In the genomic region with DNA sequence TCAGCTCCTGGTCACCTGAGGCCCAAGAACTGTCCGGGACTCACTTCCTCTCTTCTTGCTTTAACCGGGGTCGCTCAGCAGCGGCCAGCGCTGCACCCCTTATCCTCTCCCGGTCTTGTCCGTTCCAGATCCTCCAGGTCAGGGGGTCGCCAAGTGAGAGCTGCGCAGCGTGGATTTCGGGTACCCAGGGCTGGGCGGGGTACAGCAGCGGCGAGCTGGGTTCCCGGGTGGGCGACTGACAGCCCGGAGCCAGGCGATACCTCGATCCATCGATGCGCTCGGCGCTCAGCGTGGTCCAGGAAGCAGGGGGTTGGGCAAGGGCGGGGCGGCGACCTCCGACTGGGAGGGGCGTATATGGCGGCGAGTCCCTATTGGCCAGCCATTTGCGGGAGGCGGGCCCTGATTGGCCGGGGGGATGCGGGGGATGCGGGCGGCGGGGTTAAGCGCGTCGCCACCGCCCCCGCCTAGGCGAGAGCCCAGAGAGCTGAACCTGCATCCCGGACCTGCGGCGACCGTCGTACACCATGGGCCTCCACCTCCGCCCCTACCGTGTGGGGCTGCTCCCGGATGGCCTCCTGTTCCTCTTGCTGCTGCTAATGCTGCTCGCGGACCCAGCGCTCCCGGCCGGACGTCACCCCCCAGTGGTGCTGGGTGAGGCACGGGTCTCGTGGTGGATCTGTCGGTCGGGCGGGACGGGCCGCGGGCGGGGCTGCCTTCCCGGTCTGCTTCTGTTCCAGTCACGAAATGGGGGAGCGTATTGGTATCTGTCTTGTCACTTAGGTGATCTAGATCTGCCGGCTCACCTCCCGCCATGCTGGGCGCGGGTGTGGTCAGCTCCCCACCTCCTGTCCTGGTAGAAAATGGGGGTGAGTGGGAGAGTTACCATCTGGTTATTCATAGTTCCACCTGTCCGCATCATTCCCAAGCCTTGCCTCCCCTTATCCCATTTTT, we compare ENCODE assay signal across 1 cellular context.
TF ChIP-seq lines count a peak whose summit lies in the region.

PLA2G15 (plus strand) TSS at position 471 of the 951 bp plus-strand sequence; CDS start at position 525, 54 bp downstream.

TF ChIP-seq in GM12878, 131 proteins besides CTCF, POLR2A, EP300 and RAD21 (continued from another document and continues in another):
- TF ChIP-seq ETV6 (conservative IDR thresholded peaks at IDR 0.05 in 1 of 2, IDR thresholded peaks at IDR 0.05 in 1 of 2; ENCODE audit: borderline replicate concordance in 1 of 2, low read depth in 1 of 2) (no peak), FOXK2 (IDR thresholded peaks at IDR 0.05) (no peak), RAD51 (IDR thresholded peaks at IDR 0.05) (no peak), FOXM1 (IDR thresholded peaks at IDR 0.05; ENCODE audit: low read depth, low read length) (no peak), RELA (IDR thresholded peaks at IDR 0.05; ENCODE audit: borderline replicate concordance, partially characterized antibody) (peak; percentile 11), MYB (IDR thresholded peaks at IDR 0.05; ENCODE audit: borderline replicate concordance, low read depth, low read length) (no peak), SREBF1 (IDR thresholded peaks at IDR 0.05; ENCODE audit: low read length) (no peak), BHLHE40 (IDR thresholded peaks at IDR 0.05; ENCODE audit: borderline replicate concordance in 1 of 2, low read depth in 2 of 2, low read length in 1 of 2) (peak in 1 of 2 experiments; percentile 73; a peak in 3 of 4 replicates), ZNF217 (IDR thresholded peaks at IDR 0.05) (no peak), SMAD1 (IDR thresholded peaks at IDR 0.05; ENCODE audit: low read depth, partially characterized antibody) (no peak), USF2 (IDR thresholded peaks at IDR 0.05; ENCODE audit: borderline replicate concordance, low read depth, low read length) (no peak), TBL1XR1 (IDR thresholded peaks at IDR 0.05; ENCODE audit: low read depth, low read length) (0 out of 2 replicates have a peak, but pooled peaks have one; percentile 11), HDAC6 (IDR thresholded peaks at IDR 0.05; ENCODE audit: unreplicated experiment) (no peak), CUX1 (IDR thresholded peaks at IDR 0.05; ENCODE audit: insufficient replicate concordance, low read depth, low read length) (peak; percentile 84), TCF12 (IDR thresholded peaks at IDR 0.05; ENCODE audit: low read depth, low read length) (no peak), RUNX3 (IDR thresholded peaks at IDR 0.05; ENCODE audit: low read length) (no peak; the same call in 1 of the 2 replicates), POLR2AphosphoS2 (IDR thresholded peaks at IDR 0.05; ENCODE audit: low read depth, low read length) (0 out of 2 replicates have a peak, but pooled peaks have one; percentile 68), E2F4 (IDR thresholded peaks at IDR 0.05; ENCODE audit: low read depth, low read length) (no peak), EED (IDR thresholded peaks at IDR 0.05; ENCODE audit: low read depth) (no peak), MYC (IDR thresholded peaks at IDR 0.05; ENCODE audit: insufficient read depth, insufficient read length, insufficient replicate concordance, low read length, severe bottlenecking) (no peak), MTA2 (IDR thresholded peaks at IDR 0.05; ENCODE audit: low read depth) (peak; percentile 16; the same call in 1 of the 2 replicates), STAT3 (IDR thresholded peaks at IDR 0.05; ENCODE audit: low read depth, low read length) (no peak), MEF2A (IDR thresholded peaks at IDR 0.05; ENCODE audit: insufficient read depth, low read depth, low read length) (no peak), CHD2 (IDR thresholded peaks at IDR 0.05; ENCODE audit: borderline replicate concordance, low read depth, low read length) (peak; percentile 90), ASH2L (IDR thresholded peaks at IDR 0.05; ENCODE audit: borderline replicate concordance, low read depth) (no peak), MEF2B (IDR thresholded peaks at IDR 0.05; ENCODE audit: partially characterized antibody, poor library complexity, severe bottlenecking) (peak; percentile 38), ZSCAN29 (IDR thresholded peaks at IDR 0.05) (no peak), ATF3 (IDR thresholded peaks at IDR 0.05; ENCODE audit: borderline replicate concordance, extremely low read depth, low read depth, low read length) (no peak), ZBED1 (IDR thresholded peaks at IDR 0.05; ENCODE audit: borderline replicate concordance) (no peak), ZNF207 (IDR thresholded peaks at IDR 0.05; ENCODE audit: borderline replicate concordance) (no peak), CBX3 (IDR thresholded peaks at IDR 0.05; ENCODE audit: borderline replicate concordance, low read depth) (no peak), SPI1 (IDR thresholded peaks at IDR 0.05; ENCODE audit: borderline replicate concordance, insufficient read depth, low read depth, low read length) (peak; percentile 69), HCFC1 (IDR thresholded peaks at IDR 0.05; ENCODE audit: low read length) (peak; percentile 52; the same call in 1 of the 2 replicates)
- TF ChIP-seq, protein P1, sequence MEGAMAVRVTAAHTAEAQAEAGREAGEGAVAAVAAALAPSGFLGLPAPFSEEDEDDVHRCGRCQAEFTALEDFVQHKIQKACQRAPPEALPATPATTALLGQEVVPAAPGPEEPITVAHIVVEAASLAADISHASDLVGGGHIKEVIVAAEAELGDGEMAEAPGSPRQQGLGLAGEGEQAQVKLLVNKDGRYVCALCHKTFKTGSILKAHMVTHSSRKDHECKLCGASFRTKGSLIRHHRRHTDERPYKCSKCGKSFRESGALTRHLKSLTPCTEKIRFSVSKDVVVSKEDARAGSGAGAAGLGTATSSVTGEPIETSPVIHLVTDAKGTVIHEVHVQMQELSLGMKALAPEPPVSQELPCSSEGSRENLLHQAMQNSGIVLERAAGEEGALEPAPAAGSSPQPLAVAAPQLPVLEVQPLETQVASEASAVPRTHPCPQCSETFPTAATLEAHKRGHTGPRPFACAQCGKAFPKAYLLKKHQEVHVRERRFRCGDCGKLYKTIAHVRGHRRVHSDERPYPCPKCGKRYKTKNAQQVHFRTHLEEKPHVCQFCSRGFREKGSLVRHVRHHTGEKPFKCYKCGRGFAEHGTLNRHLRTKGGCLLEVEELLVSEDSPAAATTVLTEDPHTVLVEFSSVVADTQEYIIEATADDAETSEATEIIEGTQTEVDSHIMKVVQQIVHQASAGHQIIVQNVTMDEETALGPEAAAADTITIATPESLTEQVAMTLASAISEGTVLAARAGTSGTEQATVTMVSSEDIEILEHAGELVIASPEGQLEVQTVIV (IDR thresholded peaks at IDR 0.05; ENCODE audit: borderline replicate concordance, partially characterized antibody) = peak; percentile 65
- TF ChIP-seq, protein P2, sequence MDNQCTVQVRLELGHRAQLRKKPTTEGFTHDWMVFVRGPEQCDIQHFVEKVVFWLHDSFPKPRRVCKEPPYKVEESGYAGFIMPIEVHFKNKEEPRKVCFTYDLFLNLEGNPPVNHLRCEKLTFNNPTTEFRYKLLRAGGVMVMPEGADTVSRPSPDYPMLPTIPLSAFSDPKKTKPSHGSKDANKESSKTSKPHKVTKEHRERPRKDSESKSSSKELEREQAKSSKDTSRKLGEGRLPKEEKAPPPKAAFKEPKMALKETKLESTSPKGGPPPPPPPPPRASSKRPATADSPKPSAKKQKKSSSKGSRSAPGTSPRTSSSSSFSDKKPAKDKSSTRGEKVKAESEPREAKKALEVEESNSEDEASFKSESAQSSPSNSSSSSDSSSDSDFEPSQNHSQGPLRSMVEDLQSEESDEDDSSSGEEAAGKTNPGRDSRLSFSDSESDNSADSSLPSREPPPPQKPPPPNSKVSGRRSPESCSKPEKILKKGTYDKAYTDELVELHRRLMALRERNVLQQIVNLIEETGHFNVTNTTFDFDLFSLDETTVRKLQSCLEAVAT (IDR thresholded peaks at IDR 0.05) = peak; percentile 100
- TF ChIP-seq, protein P3, sequence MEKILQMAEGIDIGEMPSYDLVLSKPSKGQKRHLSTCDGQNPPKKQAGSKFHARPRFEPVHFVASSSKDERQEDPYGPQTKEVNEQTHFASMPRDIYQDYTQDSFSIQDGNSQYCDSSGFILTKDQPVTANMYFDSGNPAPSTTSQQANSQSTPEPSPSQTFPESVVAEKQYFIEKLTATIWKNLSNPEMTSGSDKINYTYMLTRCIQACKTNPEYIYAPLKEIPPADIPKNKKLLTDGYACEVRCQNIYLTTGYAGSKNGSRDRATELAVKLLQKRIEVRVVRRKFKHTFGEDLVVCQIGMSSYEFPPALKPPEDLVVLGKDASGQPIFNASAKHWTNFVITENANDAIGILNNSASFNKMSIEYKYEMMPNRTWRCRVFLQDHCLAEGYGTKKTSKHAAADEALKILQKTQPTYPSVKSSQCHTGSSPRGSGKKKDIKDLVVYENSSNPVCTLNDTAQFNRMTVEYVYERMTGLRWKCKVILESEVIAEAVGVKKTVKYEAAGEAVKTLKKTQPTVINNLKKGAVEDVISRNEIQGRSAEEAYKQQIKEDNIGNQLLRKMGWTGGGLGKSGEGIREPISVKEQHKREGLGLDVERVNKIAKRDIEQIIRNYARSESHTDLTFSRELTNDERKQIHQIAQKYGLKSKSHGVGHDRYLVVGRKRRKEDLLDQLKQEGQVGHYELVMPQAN (conservative IDR thresholded peaks at IDR 0.05) = peak; percentile 65
- TF ChIP-seq, protein P4, sequence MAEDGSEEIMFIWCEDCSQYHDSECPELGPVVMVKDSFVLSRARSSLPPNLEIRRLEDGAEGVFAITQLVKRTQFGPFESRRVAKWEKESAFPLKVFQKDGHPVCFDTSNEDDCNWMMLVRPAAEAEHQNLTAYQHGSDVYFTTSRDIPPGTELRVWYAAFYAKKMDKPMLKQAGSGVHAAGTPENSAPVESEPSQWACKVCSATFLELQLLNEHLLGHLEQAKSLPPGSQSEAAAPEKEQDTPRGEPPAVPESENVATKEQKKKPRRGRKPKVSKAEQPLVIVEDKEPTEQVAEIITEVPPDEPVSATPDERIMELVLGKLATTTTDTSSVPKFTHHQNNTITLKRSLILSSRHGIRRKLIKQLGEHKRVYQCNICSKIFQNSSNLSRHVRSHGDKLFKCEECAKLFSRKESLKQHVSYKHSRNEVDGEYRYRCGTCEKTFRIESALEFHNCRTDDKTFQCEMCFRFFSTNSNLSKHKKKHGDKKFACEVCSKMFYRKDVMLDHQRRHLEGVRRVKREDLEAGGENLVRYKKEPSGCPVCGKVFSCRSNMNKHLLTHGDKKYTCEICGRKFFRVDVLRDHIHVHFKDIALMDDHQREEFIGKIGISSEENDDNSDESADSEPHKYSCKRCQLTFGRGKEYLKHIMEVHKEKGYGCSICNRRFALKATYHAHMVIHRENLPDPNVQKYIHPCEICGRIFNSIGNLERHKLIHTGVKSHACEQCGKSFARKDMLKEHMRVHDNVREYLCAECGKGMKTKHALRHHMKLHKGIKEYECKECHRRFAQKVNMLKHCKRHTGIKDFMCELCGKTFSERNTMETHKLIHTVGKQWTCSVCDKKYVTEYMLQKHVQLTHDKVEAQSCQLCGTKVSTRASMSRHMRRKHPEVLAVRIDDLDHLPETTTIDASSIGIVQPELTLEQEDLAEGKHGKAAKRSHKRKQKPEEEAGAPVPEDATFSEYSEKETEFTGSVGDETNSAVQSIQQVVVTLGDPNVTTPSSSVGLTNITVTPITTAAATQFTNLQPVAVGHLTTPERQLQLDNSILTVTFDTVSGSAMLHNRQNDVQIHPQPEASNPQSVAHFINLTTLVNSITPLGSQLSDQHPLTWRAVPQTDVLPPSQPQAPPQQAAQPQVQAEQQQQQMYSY (CRISPR knock-in tag; IDR thresholded peaks at IDR 0.05) = no peak
